Comparison of ENCODE assay signal across 8 cellular contexts in the genomic region with DNA sequence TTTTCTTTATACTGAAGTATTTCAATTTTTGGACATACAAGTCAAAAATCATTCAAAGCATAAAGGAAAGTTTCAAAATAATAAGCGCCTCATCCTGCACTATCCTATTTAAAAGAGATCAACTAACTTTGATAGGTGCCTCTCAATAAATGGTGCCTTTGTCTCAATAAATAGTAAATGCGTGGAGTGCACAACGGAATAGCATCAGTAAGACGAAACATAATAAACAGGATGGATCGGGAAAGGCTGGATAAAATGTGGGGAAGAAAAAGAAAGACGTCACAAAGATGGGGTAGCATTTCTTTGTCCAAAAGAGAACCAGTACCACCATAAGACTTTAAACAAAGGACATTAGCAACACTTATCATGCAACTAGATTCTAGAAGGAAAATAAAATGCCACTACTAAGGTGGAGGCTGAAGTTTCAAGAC. TPM values are rescaled to one million over a fixed set of nuclear protein-coding genes. Genes with fewer than 3 reads are reported as not detected.
DNase-seq lines count a peak whose midpoint lies in the region; ATAC-seq, FAIRE-seq and TF ChIP-seq lines count a peak whose summit lies in the region.

No MANE protein-coding gene starts in this region.

- H3K36me3 ChIP-seq in HAP-1 (replicated peaks), result no peaks in the 10 kb centered on the region
- H3K36me3 ChIP-seq in brain microvascular endothelial cell (replicated peaks), result no peaks in the 10 kb centered on the region

- 24% methylated on average over 6 of the region's 6 CpGs for WGBS in A549 (ENCODE audit: missing lambda C conversion rate)

- peak overlapping the region; percentile 88 for H3K4me2 ChIP-seq in A549

- POLR2A ChIA-PET in A549 (lab: Yijun Ruan, JAX), result no interaction called here

- FAIRE-seq in A549 (lab: Jason Lieb, UNC), result no peak

- ATAC-seq in A549 (no peak; a peak in 1 of 6 replicates), GM21526 (IDR thresholded peaks at IDR 0.05; ENCODE audit: low FRiP score, unreplicated experiment) (no peak), GM19035 (IDR thresholded peaks at IDR 0.05; ENCODE audit: unreplicated experiment) (no peak)

- in situ Hi-C loops in HAP-1 (cut with MboI; ENCODE audit: low sequenced_read_pairs), result no loop called here
- in situ Hi-C loops in brain microvascular endothelial cell (cut with HindIII; ENCODE audit: low pct_ligation_motif_present, low sequenced_read_pairs), result no loop called here

- no peak for TF ChIP-seq POLR2A in A549 (IDR thresholded peaks at IDR 0.05; ENCODE audit: low read length)

- H3K27ac ChIP-seq in A549 (peak overlapping the region; percentile 40 to 87; a peak in 3 of 6 replicates), brain microvascular endothelial cell (no peak overlapping the region)

- H3K9me3 ChIP-seq in A549, result no peaks in the 10 kb centered on the region
- H3K9me3 ChIP-seq in HAP-1, result no peaks in the 10 kb centered on the region

- TF ChIP-seq CTCF in A549 (IDR thresholded peaks at IDR 0.05), result no peak
- no peak for TF ChIP-seq CTCF in brain microvascular endothelial cell (IDR thresholded peaks at IDR 0.05; ENCODE audit: low read depth, low read length, missing control alignments)

- H3K27me3 ChIP-seq in HAP-1 (ENCODE audit: low read depth), result no peaks in the 10 kb centered on the region
- no peaks in the 10 kb centered on the region for H3K27me3 ChIP-seq in brain microvascular endothelial cell (replicated peaks)

- H3K4me1 ChIP-seq in A549, result peaks cover 18% of the 10 kb centered on the region; the same call in 2 of the 3 replicates
- H3K4me1 ChIP-seq in HAP-1, result peaks cover 23% of the 10 kb centered on the region

- H3K4me3 ChIP-seq in A549, result peak overlapping the region; percentile 73
- peak overlapping the region; percentile 34 for H3K4me3 ChIP-seq in HAP-1
- peak overlapping the region; percentile 72 for H3K4me3 ChIP-seq in brain microvascular endothelial cell (ENCODE audit: low read depth, low read length)

- DNase-seq in A549 (ENCODE audit: low read depth in 1 of 2, low spot score in 1 of 2) (peak in 1 of 2 experiments; percentile 16), HAP-1 (ENCODE audit: low spot score in 2 of 2) (no peak), brain microvascular endothelial cell (no peak), midbrain (lab: John Stamatoyannopoulos, UW) (peak; percentile 25), RPMI8226 (no peak), MV-4-11 (lab: John Stamatoyannopoulos, UW) (no peak)

- CTCF ChIA-PET in A549 (lab: Yijun Ruan, JAX), result no interaction called here

- TF ChIP-seq EP300 in A549 (IDR thresholded peaks at IDR 0.05), result no peak

- no peak for TF ChIP-seq RAD21 in A549 (conservative IDR thresholded peaks at IDR 0.05 in 1 of 2, IDR thresholded peaks at IDR 0.05 in 1 of 2)

TF ChIP-seq in A549, 52 proteins besides CTCF, POLR2A, EP300 and RAD21:
- no peak for TF ChIP-seq RNF2 (IDR thresholded peaks at IDR 0.05; ENCODE audit: borderline replicate concordance, low read depth)
- no peak for TF ChIP-seq FOXS1 (CRISPR knock-in tag; IDR thresholded peaks at IDR 0.05)
- no peak for TF ChIP-seq TFCP2L1 (CRISPR knock-in tag; IDR thresholded peaks at IDR 0.05)
- no peak for TF ChIP-seq PHF8 (IDR thresholded peaks at IDR 0.05; ENCODE audit: borderline replicate concordance, low read depth)
- TF ChIP-seq MAZ (IDR thresholded peaks at IDR 0.05; ENCODE audit: borderline replicate concordance, low read depth, low read length), result no peak
- TF ChIP-seq KDM5A (IDR thresholded peaks at IDR 0.05), result no peak
- no peak for TF ChIP-seq CHD4 (IDR thresholded peaks at IDR 0.05; ENCODE audit: borderline replicate concordance)
- no peak for TF ChIP-seq FOSB (CRISPR knock-in tag; IDR thresholded peaks at IDR 0.05)
- TF ChIP-seq RCOR1 (IDR thresholded peaks at IDR 0.05; ENCODE audit: low read depth, low read length), result no peak
- no peak for TF ChIP-seq NR3C1 (IDR thresholded peaks at IDR 0.05)
- no peak for TF ChIP-seq HEYL (CRISPR knock-in tag; IDR thresholded peaks at IDR 0.05)
- TF ChIP-seq TP53 (CRISPR knock-in tag; IDR thresholded peaks at IDR 0.05), result no peak

RNA-seq across cellular contexts. Expression of gene PRKAR2B, which starts 0.6 kb away (rescaled TPM):
- polyA plus RNA-seq in A549 (2011; rRNA removed) (2.9 and 4.4 TPM in 2 replicates), A549 (2017; fragmentation: RNase III; extraction: RNeasy Plus Mini Kit Qiagen cat#74134 plus additional on column Dnase treatment) (2.7 to 3.6 TPM (median 3.0 TPM) in 3 replicates)
- 1.2 TPM in 2 replicates for polyA plus RNA-seq in A549 (2012; cell fraction: cytosol; rRNA removed)
- 0.35 and 0.55 TPM in 2 replicates for polyA plus RNA-seq in A549 (2012; cell fraction: nucleus; rRNA removed)
- 0.88 and 1.9 TPM in 2 replicates for polyA minus RNA-seq in A549 (2011; rRNA and poly(A)+ RNA removed)
